ENCODE assay signal across 14 cellular contexts in genomic region chr2:237663517-237663916, GRCh38. TPM values are rescaled to one million over a fixed set of nuclear protein-coding genes. Genes with fewer than 3 reads are reported as not detected.
A peak's percentile ranks its signal among the peaks of the same experiment; 100 is the strongest.
DNase-seq lines count a peak whose midpoint lies in the region; ATAC-seq and TF ChIP-seq lines count a peak whose summit lies in the region.
"Had no signal": no experiment of that assay in that cellular context is flagged by ENCODE, and none has a peak within 500 bp of the region (broad histone marks: within the 10 kb centered on the region; RNA-seq: fewer than 3 reads in every experiment).

No MANE protein-coding gene starts in this region.

- DNase-seq in IMR-90, result no peak
- DNase-seq in esophagus muscularis mucosa (ENCODE audit: extremely low spot score), result no peak
- DNase-seq in stomach, result no peak
- no peak for DNase-seq in SIG-M5 treated with dmso at 0.1 percent for 504 hours (lab: John Stamatoyannopoulos, UW; ENCODE audit: unreplicated experiment)
- DNase-seq in midbrain (lab: John Stamatoyannopoulos, UW), result no peak
- DNase-seq in HuH-7 (ENCODE audit: low spot score), result no peak
- DNase-seq in HuH-7.5 (ENCODE audit: low spot score), result no peak
- DNase-seq: activated B cell treated with CpG ODN at 0.5 μM for 24 hours; activated naive CD4-positive, alpha-beta T cell; effector memory CD8-positive, alpha-beta T cell; NCI-H1048 had no signal

- H2BK120ac ChIP-seq in IMR-90 (ENCODE audit: low read depth, low read length), result 0 out of 2 replicates have a peak overlapping the region, but pooled peaks have one; percentile 43

- H4K5ac ChIP-seq in IMR-90 (ENCODE audit: low read depth, low read length), result no peak overlapping the region

- dilution Hi-C loops in IMR-90 (cut with HindIII; ENCODE audit: low sequenced_read_pairs, unreplicated experiment), result no loop called here

- no peak overlapping the region for H4K91ac ChIP-seq in IMR-90 (ENCODE audit: insufficient read depth, low read depth, low read length)

- no peak for TF ChIP-seq RAD21 in IMR-90 (IDR thresholded peaks at IDR 0.05; ENCODE audit: low read length)

- H3K4me1 ChIP-seq in IMR-90 (ENCODE audit: control insufficient read depth, insufficient read depth, low read length), result peaks cover 11% of the 10 kb centered on the region
- peaks cover 27 to 57% (median 43%) of the 10 kb centered on the region in 4 donors for H3K4me1 ChIP-seq in esophagus muscularis mucosa
- H3K4me1 ChIP-seq in muscle layer of colon (ENCODE audit: insufficient read depth, low read length), result peaks cover 31% of the 10 kb centered on the region
- H3K4me1 ChIP-seq in stomach, result peaks cover 27 to 44% (median 37%) of the 10 kb centered on the region in 4 donors

- CTCF ChIA-PET in IMR-90 (lab: Yijun Ruan, JAX), result no interaction called here

- H3K79me1 ChIP-seq in IMR-90 (ENCODE audit: low read depth in 1 of 2, low read length in 2 of 2), result peaks cover 25 to 65% of the 10 kb centered on the region in 2 experiments

- H3K27ac ChIP-seq in IMR-90 (ENCODE audit: insufficient read depth, low read length) (no peak overlapping the region), esophagus muscularis mucosa (replicated peaks in 1 of 4) (peak overlapping the region; percentile 78 to 84 (median 82)), muscle layer of colon (ENCODE audit: low read depth, low read length) (peak overlapping the region; percentile 70), stomach (peak overlapping the region; percentile 26 to 78 (median 56))

- no peak overlapping the region for H3K4me2 ChIP-seq in IMR-90 (ENCODE audit: low read depth, low read length)

- H2AK9ac ChIP-seq in IMR-90 (replicated peaks; ENCODE audit: low read depth, low read length, poor library complexity), result peak overlapping the region; percentile 34

- peaks cover 6% of the 10 kb centered on the region for H4K20me1 ChIP-seq in IMR-90 (ENCODE audit: insufficient read depth, low read length)

- H4K8ac ChIP-seq in IMR-90 (ENCODE audit: low read depth in 2 of 2, low read length in 2 of 2), result peak overlapping the region in 1 of 2 experiments; percentile 47; a peak in 1 of 4 replicates

- POLR2A ChIA-PET in IMR-90 (lab: Charles Lee; ENCODE audit: unreplicated experiment), result no interaction called here

- H2AK5ac ChIP-seq in IMR-90 (ENCODE audit: low read depth, low read length), result peak overlapping the region; percentile 64

- no peak for TF ChIP-seq POLR2A in IMR-90 (IDR thresholded peaks at IDR 0.05; ENCODE audit: low read depth, low read length)
- no peak for TF ChIP-seq POLR2A in esophagus muscularis mucosa (IDR thresholded peaks at IDR 0.05; ENCODE audit: low read depth)
- TF ChIP-seq POLR2A in stomach (IDR thresholded peaks at IDR 0.05), result no peak

- H3K18ac ChIP-seq in IMR-90 (ENCODE audit: low read depth, low read length), result no peak overlapping the region

- no TSS peak for BruUV-seq in IMR-90 (replicated peaks; lab: Mats Ljungman, UMichigan)

- peak overlapping the region; percentile 33; the same call in 1 of the 2 replicates for H3K23ac ChIP-seq in IMR-90 (ENCODE audit: low read depth, low read length)

- no peak overlapping the region for H3K9ac ChIP-seq in IMR-90 (ENCODE audit: low read depth, low read length)
- H3K9ac ChIP-seq in muscle layer of colon (ENCODE audit: low read length), result no peak overlapping the region

- H3K27me3 ChIP-seq in IMR-90 (ENCODE audit: control insufficient read depth, insufficient read depth, low read length) (no peaks in the 10 kb centered on the region), esophagus muscularis mucosa (no peaks in the 10 kb centered on the region), muscle layer of colon (ENCODE audit: control insufficient read depth in 1 of 2, insufficient read depth in 2 of 2, low read length in 2 of 2) (no peaks in the 10 kb centered on the region), stomach (no peaks in the 10 kb centered on the region)
- H3K27me3 ChIP-seq: tibial nerve had no signal

- no peak overlapping the region; the same call in 1 of the 2 replicates for H2BK20ac ChIP-seq in IMR-90 (ENCODE audit: low read depth, low read length)

- H2BK5ac ChIP-seq in IMR-90 (ENCODE audit: low read depth, low read length, poor library complexity, severe bottlenecking), result no peak overlapping the region

- in situ Hi-C loops in IMR-90 (cut with MboI; ENCODE audit: low sequenced_read_pairs), result no loop called here

- H2BK15ac ChIP-seq in IMR-90 (ENCODE audit: low read depth, low read length), result no peak overlapping the region

- intact Hi-C loops in IMR-90 (cut with micrococcal nuclease) (no loop called here), esophagus muscularis mucosa (cut with DNase I) (loop anchor here (10.0 kb wide), 1 partner anchor 49 kb away; no protein-coding TSS in a partner anchor), stomach (cut with DNase I; ENCODE audit: low total_unique reads) (no loop called here)

- peak overlapping the region; percentile 54 for H2AFZ ChIP-seq in IMR-90 (replicated peaks; ENCODE audit: low read length, poor library complexity)

- H3K36me3 ChIP-seq in IMR-90 (ENCODE audit: control insufficient read depth, insufficient read depth, low read length) (no peaks in the 10 kb centered on the region), esophagus muscularis mucosa (no peaks in the 10 kb centered on the region), muscle layer of colon (ENCODE audit: insufficient read depth, low read length) (no peaks in the 10 kb centered on the region), stomach (no peaks in the 10 kb centered on the region)
- H3K36me3 ChIP-seq: tibial nerve had no signal

- no peak overlapping the region for H3K56ac ChIP-seq in IMR-90 (ENCODE audit: extremely low read depth, insufficient read depth, low read length)

- ATAC-seq in IMR-90 (ENCODE audit: low read depth), result no peak

- no peak for TF ChIP-seq EP300 in esophagus muscularis mucosa (IDR thresholded peaks at IDR 0.05)
- no peak for TF ChIP-seq EP300 in stomach (IDR thresholded peaks at IDR 0.05)

- H3K4ac ChIP-seq in IMR-90 (ENCODE audit: low read depth, low read length), result peak overlapping the region; percentile 56

- WGBS in IMR-90 (ENCODE audit: extremely low coverage in 2 of 2, insufficient read length in 1 of 2), 2 experiments, result 63% methylated on average over 5 of the region's 9 CpGs; no CpG with 5 or more reads in 1 of the 2 experiments
- WGBS in esophagus muscularis mucosa, result 76% methylated on average over 6 of the region's 9 CpGs
- 77 to 86% (median 83%) methylated on average over 9 of the region's 9 CpGs for WGBS in stomach, 5 donors

- TF ChIP-seq CTCF in IMR-90 (conservative IDR thresholded peaks at IDR 0.05; ENCODE audit: low read depth, low read length), result no peak
- TF ChIP-seq CTCF in esophagus muscularis mucosa (IDR thresholded peaks at IDR 0.05), result no peak
- no peak for TF ChIP-seq CTCF in stomach (IDR thresholded peaks at IDR 0.05)

- H3K9me1 ChIP-seq in IMR-90 (ENCODE audit: insufficient read depth, low read length), result peaks cover 17% of the 10 kb centered on the region

- peak overlapping the region; percentile 59; the same call in 1 of the 2 replicates for H3K14ac ChIP-seq in IMR-90 (replicated peaks; ENCODE audit: low read depth, low read length)

- H3K4me3 ChIP-seq in IMR-90 (ENCODE audit: insufficient read depth, low read depth, low read length) (no peak overlapping the region), esophagus muscularis mucosa (no peak overlapping the region), muscle layer of colon (ENCODE audit: low read depth in 1 of 2, low read length in 2 of 2) (no peak overlapping the region), stomach (no peak overlapping the region)
- H3K4me3 ChIP-seq: GM12878 had no signal

- no peaks in the 10 kb centered on the region for H3K9me3 ChIP-seq in IMR-90 (ENCODE audit: control insufficient read depth, insufficient read depth, low read length)
- H3K9me3 ChIP-seq in esophagus muscularis mucosa, result no peaks in the 10 kb centered on the region
- no peaks in the 10 kb centered on the region for H3K9me3 ChIP-seq in muscle layer of colon (ENCODE audit: low read length)
- H3K9me3 ChIP-seq in stomach, result no peaks in the 10 kb centered on the region
- H3K9me3 ChIP-seq: tibial nerve had no signal

TF ChIP-seq in IMR-90, 13 proteins besides CTCF, POLR2A, EP300 and RAD21 (continues in another document):
- TF ChIP-seq CEBPB (IDR thresholded peaks at IDR 0.05; ENCODE audit: low read depth, low read length), result no peak
- TF ChIP-seq, protein P1, sequence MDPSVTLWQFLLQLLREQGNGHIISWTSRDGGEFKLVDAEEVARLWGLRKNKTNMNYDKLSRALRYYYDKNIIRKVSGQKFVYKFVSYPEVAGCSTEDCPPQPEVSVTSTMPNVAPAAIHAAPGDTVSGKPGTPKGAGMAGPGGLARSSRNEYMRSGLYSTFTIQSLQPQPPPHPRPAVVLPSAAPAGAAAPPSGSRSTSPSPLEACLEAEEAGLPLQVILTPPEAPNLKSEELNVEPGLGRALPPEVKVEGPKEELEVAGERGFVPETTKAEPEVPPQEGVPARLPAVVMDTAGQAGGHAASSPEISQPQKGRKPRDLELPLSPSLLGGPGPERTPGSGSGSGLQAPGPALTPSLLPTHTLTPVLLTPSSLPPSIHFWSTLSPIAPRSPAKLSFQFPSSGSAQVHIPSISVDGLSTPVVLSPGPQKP (IDR thresholded peaks at IDR 0.05; ENCODE audit: borderline replicate concordance, low read depth, low read length), result no peak
- TF ChIP-seq, protein P2, sequence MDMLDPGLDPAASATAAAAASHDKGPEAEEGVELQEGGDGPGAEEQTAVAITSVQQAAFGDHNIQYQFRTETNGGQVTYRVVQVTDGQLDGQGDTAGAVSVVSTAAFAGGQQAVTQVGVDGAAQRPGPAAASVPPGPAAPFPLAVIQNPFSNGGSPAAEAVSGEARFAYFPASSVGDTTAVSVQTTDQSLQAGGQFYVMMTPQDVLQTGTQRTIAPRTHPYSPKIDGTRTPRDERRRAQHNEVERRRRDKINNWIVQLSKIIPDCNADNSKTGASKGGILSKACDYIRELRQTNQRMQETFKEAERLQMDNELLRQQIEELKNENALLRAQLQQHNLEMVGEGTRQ (IDR thresholded peaks at IDR 0.05; ENCODE audit: low read depth, low read length), result no peak
- no peak for TF ChIP-seq MAZ (IDR thresholded peaks at IDR 0.05; ENCODE audit: borderline replicate concordance, low read depth, low read length)
- TF ChIP-seq BHLHE40 (IDR thresholded peaks at IDR 0.05; ENCODE audit: low read depth, low read length), result no peak
- no peak for TF ChIP-seq NFE2L2 (IDR thresholded peaks at IDR 0.05; ENCODE audit: low read depth, low read length)
- TF ChIP-seq MAFK (IDR thresholded peaks at IDR 0.05; ENCODE audit: low read depth, low read length), result no peak
- TF ChIP-seq MXI1 (IDR thresholded peaks at IDR 0.05; ENCODE audit: borderline replicate concordance, low read depth, low read length), result no peak
- TF ChIP-seq RFX5 (IDR thresholded peaks at IDR 0.05; ENCODE audit: low read depth, low read length), result no peak
- no peak for TF ChIP-seq SMC3 (IDR thresholded peaks at IDR 0.05; ENCODE audit: low read depth, low read length)

RNA-seq across cellular contexts. Expression of gene LRRFIP1, which starts 36.1 kb away (rescaled TPM):
- total RNA-seq in IMR-90 (2012; rRNA removed) (52.2 and 63.0 TPM in 2 replicates), esophagus muscularis mucosa (100 to 1,000 TPM; 142 to 213 (median 191) TPM), stomach (100 to 1,000 TPM; 126 to 201 (median 152) TPM)
- polyA plus RNA-seq in IMR-90 (2012; rRNA removed) (47.4 and 54.4 TPM in 2 replicates), stomach (10 to 100 TPM; 31.6 to 43.7 (median 40.6) TPM)
- polyA plus RNA-seq in IMR-90 (2012; cell fraction: cytosol; rRNA removed), result 22.4 and 32.2 TPM in 2 replicates
- polyA plus RNA-seq in IMR-90 (2012; cell fraction: nucleus; rRNA removed; ENCODE audit: low replicate concordance), result 26.6 and 80.9 TPM in 2 replicates
